8 cellular contexts compared by ENCODE assay signal in the genomic region with DNA sequence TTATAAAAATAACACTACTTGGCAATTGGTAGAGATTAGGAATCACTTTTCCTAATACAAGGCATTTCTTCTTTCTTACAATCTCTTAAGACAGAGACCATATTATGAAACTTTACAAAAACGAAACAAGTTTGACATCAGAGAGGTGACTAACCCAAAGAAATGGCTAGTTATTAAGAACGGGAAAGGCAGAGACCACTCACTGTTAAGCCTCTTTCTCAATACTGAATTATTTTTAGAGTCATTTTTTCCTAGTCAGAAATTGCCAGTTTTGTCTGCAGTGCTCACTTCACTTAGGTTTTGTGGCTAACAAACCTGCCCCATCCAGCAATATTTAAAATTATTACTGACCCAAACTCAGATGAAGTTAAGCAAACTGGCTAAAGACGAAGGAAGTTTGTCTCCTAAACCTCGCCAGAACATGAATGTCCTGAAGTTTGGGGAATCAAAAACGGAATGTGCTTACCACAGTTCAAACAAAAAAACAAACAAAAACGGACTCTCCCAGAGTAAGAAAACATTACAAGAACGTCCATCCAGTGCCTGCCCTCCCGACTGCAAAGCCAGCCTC. TPM values are rescaled to one million over a fixed set of nuclear protein-coding genes. Genes with fewer than 3 reads are reported as not detected.
DNase-seq lines count a peak whose midpoint lies in the region; ATAC-seq and TF ChIP-seq lines count a peak whose summit lies in the region.

No MANE protein-coding gene starts in this region.

- H3K4me3 ChIP-seq in heart right ventricle = peak overlapping the region; percentile 71 to 94 (median 86)
- H3K4me3 ChIP-seq in Panc1 (ENCODE audit: low read depth in 2 of 2, low read length in 2 of 2) = peak overlapping the region; percentile 61 to 95
- peak overlapping the region; percentile 92 for H3K4me3 ChIP-seq in mucosa of stomach (ENCODE audit: low read length)

- TF ChIP-seq CTCF in heart right ventricle (IDR thresholded peaks at IDR 0.05) = no peak
- TF ChIP-seq CTCF in Panc1 (IDR thresholded peaks at IDR 0.05) = no peak

- intact Hi-C loops in heart right ventricle (cut with DNase I) = loop anchor here in 5 of 10 donors (2.0 to 10.0 kb wide), 3 partner anchors 165 to 168 kb away; partner anchors contain the start of gene RPE (in 5 of the 5)
- intact Hi-C loops in Right ventricle myocardium inferior (cut with DNase I) = loop anchor here (1.0 to 10.0 kb wide), 2 partner anchors 168 to 305 kb away; partner anchors contain the start of genes LANCL1 and RPE
- intact Hi-C loops in Panc1 (cut with micrococcal nuclease; ENCODE audit: unreplicated experiment) = no loop called here

- in situ Hi-C loops in Panc1 (cut with HindIII; ENCODE audit: low pct_unique_long_range_greater_than_20kb, low sequenced_read_pairs) = no loop called here

- DNase-seq in heart right ventricle (peak in 1 of 2 donors; percentile 24), Right ventricle myocardium inferior (ENCODE audit: missing footprints) (no peak), Panc1 (ENCODE audit: low read depth, low spot score) (no peak), dermis blood vessel endothelial cell (peak; percentile 64), HuH-7.5 (ENCODE audit: low spot score) (no peak), pons (ENCODE audit: low spot score) (no peak)

- POLR2A ChIA-PET in Panc1 (lab: Charles Lee) = no interaction called here

- H3K36me3 ChIP-seq in heart right ventricle (no peaks in the 10 kb centered on the region), Panc1 (ENCODE audit: control insufficient read depth, insufficient read depth, low read length) (no peaks in the 10 kb centered on the region), mucosa of stomach (ENCODE audit: control insufficient read depth, insufficient read depth, low read length) (no peaks in the 10 kb centered on the region)

- H3K9me3 ChIP-seq in heart right ventricle (no peaks in the 10 kb centered on the region), Panc1 (ENCODE audit: control insufficient read depth, insufficient read depth, low read depth, low read length) (no peaks in the 10 kb centered on the region), mucosa of stomach (ENCODE audit: control insufficient read depth, low read length) (no peaks in the 10 kb centered on the region)

- peaks cover 3 to 52% (median 51%) of the 10 kb centered on the region in 9 donors for H3K4me1 ChIP-seq in heart right ventricle
- H3K4me1 ChIP-seq in Panc1 (ENCODE audit: control insufficient read depth, insufficient read depth, low read length) = peaks cover 14% of the 10 kb centered on the region
- H3K4me1 ChIP-seq in mucosa of stomach (ENCODE audit: control insufficient read depth, insufficient read depth, low read length) = peaks cover 27% of the 10 kb centered on the region

- H3K27ac ChIP-seq in heart right ventricle (peak overlapping the region; percentile 97 to 100 (median 99)), Panc1 (ENCODE audit: low read length) (peak overlapping the region; percentile 97)

- no peak for ATAC-seq in heart right ventricle
- ATAC-seq in Right ventricle myocardium inferior = no peak
- peak; percentile 28 for ATAC-seq in HG03066 (IDR thresholded peaks at IDR 0.05; ENCODE audit: low read depth, unreplicated experiment)
- ATAC-seq in Panc1 = no peak

- H3K27me3 ChIP-seq in heart right ventricle = peaks cover 0 to 9% (median 0%) of the 10 kb centered on the region in 7 donors
- no peaks in the 10 kb centered on the region; the same call in 1 of the 2 replicates for H3K27me3 ChIP-seq in Panc1 (ENCODE audit: control insufficient read depth, insufficient read depth, low read length)
- no peaks in the 10 kb centered on the region for H3K27me3 ChIP-seq in mucosa of stomach (ENCODE audit: control insufficient read depth, insufficient read depth, low read length)

- BruUV-seq in Panc1 (replicated peaks; lab: Mats Ljungman, UMichigan) = no TSS peak

- CTCF ChIA-PET in Panc1 (lab: Charles Lee) = no interaction called here

- peak overlapping the region; percentile 98 for H3K9ac ChIP-seq in mucosa of stomach (ENCODE audit: low read length)

- 0% methylated on average over 8 of the region's 8 CpGs for WGBS in heart right ventricle, 2 donors

RNA-seq across cellular contexts. Expression of gene KANSL1L, which starts 1.3 kb away (rescaled TPM):
- total RNA-seq in heart right ventricle (10 to 100 TPM in 9 of 10 donors, 1 to 10 TPM in 1; 8.9 to 27.3 (median 19.8) TPM), Right ventricle myocardium inferior (14.7 TPM), Panc1 (2021; ENCODE audit: unreplicated experiment) (10.5 TPM), dermis blood vessel endothelial cell (14.1 and 29.1 TPM in 2 replicates)
- polyA plus RNA-seq in heart right ventricle = 1 to 10 TPM; 4.0 to 8.6 TPM
- 2.0 TPM for polyA plus RNA-seq in Panc1 (2012; ENCODE audit: insufficient read length)

RNA-seq across cellular contexts. Expression of gene ACADL, which starts 55.3 kb away (rescaled TPM):
- total RNA-seq in heart right ventricle (1 to 10 TPM in 4 of 10 donors, under 1 TPM in 6; 0.52 to 4.3 (median 0.86) TPM), Right ventricle myocardium inferior (0.76 TPM), Panc1 (2021; ENCODE audit: unreplicated experiment) (not detected), dermis blood vessel endothelial cell (under 0.01 and 0.19 TPM in 2 replicates)
- polyA plus RNA-seq in heart right ventricle = 1 to 10 TPM in 1 of 2 donors, under 1 TPM in 1; 0.16 to 2.1 TPM
- not detected for polyA plus RNA-seq in Panc1 (2012; ENCODE audit: insufficient read length)
